Comparison of ENCODE assay signal across 2 cellular contexts in the genomic region with DNA sequence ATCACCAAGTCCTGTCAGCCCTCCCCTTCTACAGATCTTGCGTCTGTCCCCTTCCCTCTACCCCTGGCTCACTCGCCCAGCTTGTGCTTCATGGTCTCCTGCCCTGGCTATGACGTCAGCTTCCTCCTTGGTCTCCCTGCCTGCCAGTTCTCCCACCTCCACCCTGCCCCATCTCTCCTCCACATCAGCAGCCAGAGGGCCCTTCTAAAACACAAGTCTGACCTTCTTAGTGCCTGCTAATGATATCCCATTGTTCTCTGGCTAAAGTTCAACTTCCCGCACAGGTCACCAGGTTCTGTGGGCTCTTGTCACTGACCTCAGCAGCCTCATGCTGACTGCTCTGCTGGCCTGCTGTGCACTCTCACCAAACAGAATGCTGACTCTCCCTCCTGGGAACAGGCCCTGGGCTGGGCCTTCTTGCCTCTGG.
TF ChIP-seq lines count a peak whose summit lies in the region.

No MANE protein-coding gene starts in this region.

TF ChIP-seq in IMR-90, 13 proteins besides CTCF, POLR2A, EP300 and RAD21:
- TF ChIP-seq RFX5 (IDR thresholded peaks at IDR 0.05; ENCODE audit: low read depth, low read length) (no peak), CHD1 (IDR thresholded peaks at IDR 0.05; ENCODE audit: low read depth, low read length) (no peak), NFE2L2 (IDR thresholded peaks at IDR 0.05; ENCODE audit: low read depth, low read length) (no peak)

TF ChIP-seq in K562, 482 proteins besides CTCF, POLR2A, EP300 and RAD21 (continues in another document):
- no peak for TF ChIP-seq ZNF77 (CRISPR knock-in tag; IDR thresholded peaks at IDR 0.05)
- TF ChIP-seq NCOA1 (IDR thresholded peaks at IDR 0.05; ENCODE audit: low read depth) = no peak
- TF ChIP-seq BRD4 (IDR thresholded peaks at IDR 0.05) = no peak
- TF ChIP-seq, protein P1, sequence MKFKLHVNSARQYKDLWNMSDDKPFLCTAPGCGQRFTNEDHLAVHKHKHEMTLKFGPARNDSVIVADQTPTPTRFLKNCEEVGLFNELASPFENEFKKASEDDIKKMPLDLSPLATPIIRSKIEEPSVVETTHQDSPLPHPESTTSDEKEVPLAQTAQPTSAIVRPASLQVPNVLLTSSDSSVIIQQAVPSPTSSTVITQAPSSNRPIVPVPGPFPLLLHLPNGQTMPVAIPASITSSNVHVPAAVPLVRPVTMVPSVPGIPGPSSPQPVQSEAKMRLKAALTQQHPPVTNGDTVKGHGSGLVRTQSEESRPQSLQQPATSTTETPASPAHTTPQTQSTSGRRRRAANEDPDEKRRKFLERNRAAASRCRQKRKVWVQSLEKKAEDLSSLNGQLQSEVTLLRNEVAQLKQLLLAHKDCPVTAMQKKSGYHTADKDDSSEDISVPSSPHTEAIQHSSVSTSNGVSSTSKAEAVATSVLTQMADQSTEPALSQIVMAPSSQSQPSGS (CRISPR knock-in tag; IDR thresholded peaks at IDR 0.05) = 0 out of 2 replicates have a peak, but pooled peaks have one; percentile 40
- TF ChIP-seq ATF3 (IDR thresholded peaks at IDR 0.05) = peak; percentile 80
- no peak for TF ChIP-seq ATF3 (CRISPR knock-in tag; conservative IDR thresholded peaks at IDR 0.05)
- TF ChIP-seq SMARCC2 (IDR thresholded peaks at IDR 0.05; ENCODE audit: low read depth) = no peak
- TF ChIP-seq STAT5B (CRISPR knock-in tag; IDR thresholded peaks at IDR 0.05) = no peak
- TF ChIP-seq RBM34 (IDR thresholded peaks at IDR 0.05; ENCODE audit: borderline replicate concordance, insufficient read depth, low read length) = no peak
- no peak for TF ChIP-seq ZNF589 (CRISPR knock-in tag; IDR thresholded peaks at IDR 0.05; ENCODE audit: low read depth)
- TF ChIP-seq HLTF (IDR thresholded peaks at IDR 0.05) = no peak
- no peak for TF ChIP-seq GTF3C2 (IDR thresholded peaks at IDR 0.05; ENCODE audit: borderline replicate concordance, extremely low read depth, insufficient read length)
- no peak for TF ChIP-seq MCM5 (IDR thresholded peaks at IDR 0.05; ENCODE audit: low read depth)
- 0 out of 2 replicates have a peak, but pooled peaks have one; percentile 58 for TF ChIP-seq ZNF282 (CRISPR knock-in tag; IDR thresholded peaks at IDR 0.05)
- TF ChIP-seq MTA1 (IDR thresholded peaks at IDR 0.05; ENCODE audit: borderline replicate concordance) = no peak
- TF ChIP-seq ZNF668 (CRISPR knock-in tag; IDR thresholded peaks at IDR 0.05) = no peak
- no peak for TF ChIP-seq PHB2 (IDR thresholded peaks at IDR 0.05; ENCODE audit: low read depth)
- TF ChIP-seq GATAD2B (IDR thresholded peaks at IDR 0.05; ENCODE audit: borderline replicate concordance) = no peak
- TF ChIP-seq YBX1 (IDR thresholded peaks at IDR 0.05) = no peak
- TF ChIP-seq, protein P2, sequence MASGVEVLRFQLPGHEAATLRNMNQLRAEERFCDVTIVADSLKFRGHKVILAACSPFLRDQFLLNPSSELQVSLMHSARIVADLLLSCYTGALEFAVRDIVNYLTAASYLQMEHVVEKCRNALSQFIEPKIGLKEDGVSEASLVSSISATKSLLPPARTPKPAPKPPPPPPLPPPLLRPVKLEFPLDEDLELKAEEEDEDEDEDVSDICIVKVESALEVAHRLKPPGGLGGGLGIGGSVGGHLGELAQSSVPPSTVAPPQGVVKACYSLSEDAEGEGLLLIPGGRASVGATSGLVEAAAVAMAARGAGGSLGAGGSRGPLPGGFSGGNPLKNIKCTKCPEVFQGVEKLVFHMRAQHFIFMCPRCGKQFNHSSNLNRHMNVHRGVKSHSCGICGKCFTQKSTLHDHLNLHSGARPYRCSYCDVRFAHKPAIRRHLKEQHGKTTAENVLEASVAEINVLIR (CRISPR knock-in tag; IDR thresholded peaks at IDR 0.05) = no peak
- TF ChIP-seq CTBP1 (IDR thresholded peaks at IDR 0.05; ENCODE audit: borderline replicate concordance) = peak; percentile 16; the same call in 1 of the 2 replicates
- no peak for TF ChIP-seq DIDO1 (tag; IDR thresholded peaks at IDR 0.05; ENCODE audit: low read depth)
- peak; percentile 30; the same call in 1 of the 2 replicates for TF ChIP-seq JUND (IDR thresholded peaks at IDR 0.05; ENCODE audit: borderline replicate concordance, low read depth, low read length)
- TF ChIP-seq JUND (tag; IDR thresholded peaks at IDR 0.05; ENCODE audit: borderline replicate concordance, low read depth, low read length) = peak; percentile 29; the same call in 1 of the 3 replicates
- no peak for TF ChIP-seq RBBP5 (IDR thresholded peaks at IDR 0.05; ENCODE audit: borderline replicate concordance, insufficient read depth, low read length, poor library complexity, severe bottlenecking)
- no peak for TF ChIP-seq POLR2AphosphoS2 (IDR thresholded peaks at IDR 0.05; ENCODE audit: low read length)
- no peak for TF ChIP-seq ZNF174 (CRISPR knock-in tag; IDR thresholded peaks at IDR 0.05)
- no peak for TF ChIP-seq ZBTB40 (IDR thresholded peaks at IDR 0.05)
- TF ChIP-seq ZBTB40 (CRISPR knock-in tag; IDR thresholded peaks at IDR 0.05) = no peak
- peak; percentile 87 for TF ChIP-seq ATF7 (IDR thresholded peaks at IDR 0.05)
- TF ChIP-seq GABPA (tag; conservative IDR thresholded peaks at IDR 0.05; ENCODE audit: low read depth) = no peak
- no peak for TF ChIP-seq BMI1 (IDR thresholded peaks at IDR 0.05; ENCODE audit: low read length)
- no peak for TF ChIP-seq ARHGAP35 (IDR thresholded peaks at IDR 0.05; ENCODE audit: partially characterized antibody)
- TF ChIP-seq GTF2A2 (tag; IDR thresholded peaks at IDR 0.05) = no peak
- TF ChIP-seq ZNF143 (CRISPR knock-in tag; IDR thresholded peaks at IDR 0.05) = no peak
- no peak for TF ChIP-seq ETV6 (IDR thresholded peaks at IDR 0.05; ENCODE audit: borderline replicate concordance in 1 of 2, low read depth in 2 of 2, low read length in 1 of 2)
- no peak for TF ChIP-seq ETV6 (CRISPR knock-in tag; IDR thresholded peaks at IDR 0.05; ENCODE audit: borderline replicate concordance)
- no peak for TF ChIP-seq KLF10 (CRISPR knock-in tag; IDR thresholded peaks at IDR 0.05)
- TF ChIP-seq ZNF146 (CRISPR knock-in tag; IDR thresholded peaks at IDR 0.05; ENCODE audit: unreplicated experiment) = no peak
- peak; percentile 26; the same call in 1 of the 2 replicates for TF ChIP-seq PKNOX1 (IDR thresholded peaks at IDR 0.05)
- peak; percentile 65 for TF ChIP-seq CREM (IDR thresholded peaks at IDR 0.05; ENCODE audit: low read depth)
- no peak for TF ChIP-seq ATF1 (CRISPR knock-in tag; IDR thresholded peaks at IDR 0.05)
- peak; percentile 43; the same call in 1 of the 2 replicates for TF ChIP-seq ATF1 (tag; IDR thresholded peaks at IDR 0.05)
- TF ChIP-seq ZNF263 (CRISPR knock-in tag; IDR thresholded peaks at IDR 0.05; ENCODE audit: borderline replicate concordance) = no peak
- TF ChIP-seq CREBBP (IDR thresholded peaks at IDR 0.05; ENCODE audit: low read depth, low read length) = no peak
- no peak for TF ChIP-seq ZNF699 (CRISPR knock-in tag; IDR thresholded peaks at IDR 0.05; ENCODE audit: insufficient replicate concordance)
- no peak for TF ChIP-seq RCOR1 (IDR thresholded peaks at IDR 0.05; ENCODE audit: borderline replicate concordance in 1 of 2, low read depth in 2 of 2, low read length in 2 of 2)
- TF ChIP-seq, protein P3, sequence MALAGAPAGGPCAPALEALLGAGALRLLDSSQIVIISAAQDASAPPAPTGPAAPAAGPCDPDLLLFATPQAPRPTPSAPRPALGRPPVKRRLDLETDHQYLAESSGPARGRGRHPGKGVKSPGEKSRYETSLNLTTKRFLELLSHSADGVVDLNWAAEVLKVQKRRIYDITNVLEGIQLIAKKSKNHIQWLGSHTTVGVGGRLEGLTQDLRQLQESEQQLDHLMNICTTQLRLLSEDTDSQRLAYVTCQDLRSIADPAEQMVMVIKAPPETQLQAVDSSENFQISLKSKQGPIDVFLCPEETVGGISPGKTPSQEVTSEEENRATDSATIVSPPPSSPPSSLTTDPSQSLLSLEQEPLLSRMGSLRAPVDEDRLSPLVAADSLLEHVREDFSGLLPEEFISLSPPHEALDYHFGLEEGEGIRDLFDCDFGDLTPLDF (CRISPR knock-in tag; IDR thresholded peaks at IDR 0.05) = no peak
- TF ChIP-seq BRD9 (IDR thresholded peaks at IDR 0.05; ENCODE audit: low read depth, partially characterized antibody) = no peak
